In the genomic region with DNA sequence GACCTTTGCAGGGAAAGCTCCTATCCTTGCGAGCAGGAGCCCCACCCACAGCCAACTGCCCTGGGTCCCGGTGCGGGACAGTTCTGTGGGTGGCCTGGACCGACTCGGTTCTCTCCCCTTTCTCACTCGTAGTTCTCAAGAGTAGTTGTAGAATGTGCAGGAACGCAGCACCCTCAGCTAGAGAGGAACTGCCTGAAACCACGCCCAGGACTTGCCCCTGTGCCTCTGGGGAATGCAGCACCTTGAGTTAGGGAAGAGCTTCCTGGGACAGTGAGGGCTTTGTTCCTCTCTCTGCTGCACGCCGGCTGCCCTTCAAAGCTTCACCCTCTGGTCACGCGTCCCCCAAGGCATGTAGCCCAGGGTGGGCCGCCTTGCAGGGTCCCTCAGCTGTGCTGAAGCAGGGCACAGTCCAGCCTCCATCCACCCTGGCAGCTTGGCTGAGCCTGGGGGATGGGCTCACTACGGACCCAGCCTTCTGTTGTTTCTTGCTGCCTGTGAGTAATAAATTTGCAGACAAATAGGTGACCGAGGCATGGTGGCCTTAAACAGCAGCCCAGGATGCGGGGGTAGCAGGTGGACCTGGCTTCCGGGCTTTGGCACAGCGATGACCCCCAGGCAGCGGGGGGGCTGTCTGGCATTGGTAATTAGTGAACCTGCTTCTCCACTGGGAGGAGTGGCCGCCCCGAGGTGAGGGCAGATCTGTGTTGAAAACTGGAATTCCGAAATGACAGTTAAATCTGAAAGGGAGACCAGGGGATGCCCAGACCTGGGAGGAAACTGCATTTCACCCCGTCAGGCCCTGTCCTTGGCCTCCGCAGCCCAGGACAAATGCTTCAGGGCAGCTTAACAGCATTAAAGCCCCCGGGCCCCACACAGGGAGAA, we compare ENCODE assay signal across 13 cellular contexts.
DNase-seq lines count a peak whose midpoint lies in the region; ATAC-seq and TF ChIP-seq lines count a peak whose summit lies in the region.
"Had no signal": no experiment of that assay in that cellular context is flagged by ENCODE, and none has a peak within 500 bp of the region (broad histone marks: within the 10 kb centered on the region; RNA-seq: fewer than 3 reads in every experiment).

No MANE protein-coding gene starts in this region.

- peaks cover 19 to 27% (median 26%) of the 10 kb centered on the region in 3 donors for H3K4me1 Mint-ChIP-seq in naive B cell

- DNase-seq in HCT116 (ENCODE audit: low read depth, low spot score) (no peak), SW480 (ENCODE audit: low spot score) (peak; percentile 64), naive B cell (peak; percentile 11), cerebellar cortex (ENCODE audit: low spot score) (no peak), cerebellum (ENCODE audit: low spot score) (no peak), NCI-H1436 treated with DMSO at 0.1 percent for 48 hours (lab: John Stamatoyannopoulos, UW) (no peak), ACHN (no peak)
- DNase-seq: activated CD8-positive, alpha-beta memory T cell treated with anti-CD3 and anti-CD28 coated beads, Interleukin-2, amount 10 ng/mL, durations not matched to agents 7 days and 5 days; CD4-positive, alpha-beta memory T cell; esophagus squamous epithelium; NCI-H2171 treated with DMSO at 0.1 percent for 48 hours had no signal

- no peaks in the 10 kb centered on the region for H3K9me3 ChIP-seq in ES-I3 (ENCODE audit: control insufficient read depth, insufficient read depth, low read length)
- H3K9me3 ChIP-seq in HCT116 (ENCODE audit: control insufficient read depth in 1 of 2, insufficient read depth in 1 of 2, low read depth in 1 of 2, low read length in 2 of 2), result no peaks in the 10 kb centered on the region
- H3K9me3 ChIP-seq: esophagus squamous epithelium had no signal

- CTCF ChIA-PET in HCT116 (lab: Charles Lee), result interaction anchor here (0.8 kb wide), 2 partner anchors 58 to 86 kb away, joined by 3 read pairs; no protein-coding TSS in a partner anchor

- peak overlapping the region in 2 of 8 donors; percentile 39 to 76 for H3K4me3 Mint-ChIP-seq in naive B cell
- H3K4me3 Mint-ChIP-seq: activated CD8-positive, alpha-beta memory T cell treated with anti-CD3 and anti-CD28 coated beads, Interleukin-2, amount 10 ng/mL, durations not matched to agents 7 days and 5 days; CD4-positive, alpha-beta memory T cell had no signal

- peaks cover 0 to 2% (median 0%) of the 10 kb centered on the region in 7 donors for H3K9me3 Mint-ChIP-seq in naive B cell

- RAD21 ChIA-PET in HCT116 (lab: Charles Lee; ENCODE audit: low non-redundant PET in 1 of 2, low total read pairs in 2 of 2, uncharacterized antibody in 2 of 2, unreplicated experiment in 2 of 2), result no interaction called here

- no peaks in the 10 kb centered on the region for H3K79me2 ChIP-seq in HCT116 (ENCODE audit: insufficient read depth, low read length)

- TF ChIP-seq RAD21 in HCT116 (IDR thresholded peaks at IDR 0.05; ENCODE audit: low read depth), result no peak

- POLR2A ChIA-PET in HCT116 (lab: Charles Lee), result no interaction called here

- H3K9ac ChIP-seq in ES-I3 (ENCODE audit: low read depth, low read length) (peak overlapping the region; percentile 39; the same call in 1 of the 2 replicates), HCT116 (ENCODE audit: low read length) (peak overlapping the region; percentile 25)

- H3K4me3 ChIP-seq in HCT116 (replicated peaks in 1 of 2; ENCODE audit: low read depth in 1 of 2, low read length in 2 of 2), result peak overlapping the region in 1 of 2 experiments; percentile 41; a peak in 2 of 4 replicates
- H3K4me3 ChIP-seq: esophagus squamous epithelium had no signal

- H4K20me1 ChIP-seq in HCT116 (ENCODE audit: insufficient read depth), result no peaks in the 10 kb centered on the region

- H3K27ac Mint-ChIP-seq in naive B cell, result peak overlapping the region in 1 of 6 donors; percentile 42
- H3K27ac Mint-ChIP-seq: activated CD8-positive, alpha-beta memory T cell treated with anti-CD3 and anti-CD28 coated beads, Interleukin-2, amount 10 ng/mL, durations not matched to agents 7 days and 5 days; CD4-positive, alpha-beta memory T cell had no signal

- no peak for TF ChIP-seq CTCF in HCT116 (IDR thresholded peaks at IDR 0.05 in 2 of 3, conservative IDR thresholded peaks at IDR 0.05 in 1 of 3; ENCODE audit: borderline replicate concordance in 1 of 3, insufficient read depth in 1 of 3, low read depth in 2 of 3, low read length in 2 of 3)

- H2AFZ ChIP-seq in HCT116 (ENCODE audit: low read depth, low read length, poor library complexity, severe bottlenecking), result no peak overlapping the region

- H3K36me3 Mint-ChIP-seq in naive B cell, result no peaks in the 10 kb centered on the region
- H3K36me3 Mint-ChIP-seq: activated CD8-positive, alpha-beta memory T cell treated with anti-CD3 and anti-CD28 coated beads, Interleukin-2, amount 10 ng/mL, durations not matched to agents 7 days and 5 days; CD4-positive, alpha-beta memory T cell had no signal

- H3K36me3 ChIP-seq in ES-I3 (ENCODE audit: insufficient read depth, low read length) (no peaks in the 10 kb centered on the region), HCT116 (ENCODE audit: control insufficient read depth in 1 of 2, insufficient read depth in 2 of 2, low read length in 2 of 2) (no peaks in the 10 kb centered on the region)
- H3K36me3 ChIP-seq: esophagus squamous epithelium had no signal

- peaks cover 33% of the 10 kb centered on the region for H3K4me1 ChIP-seq in ES-I3 (ENCODE audit: insufficient read depth, low read length)
- H3K4me1 ChIP-seq in HCT116 (ENCODE audit: control insufficient read depth in 1 of 2, insufficient read depth in 2 of 2, low read length in 2 of 2), result peaks cover 9 to 14% of the 10 kb centered on the region in 2 experiments; a peak in 3 of 4 replicates

- no peak overlapping the region; the same call in 1 of the 2 replicates for H3K27ac ChIP-seq in HCT116 (ENCODE audit: low read depth, low read length)
- H3K27ac ChIP-seq: esophagus squamous epithelium had no signal

- no peaks in the 10 kb centered on the region for H3K27me3 ChIP-seq in HCT116 (ENCODE audit: insufficient read depth, low read length)

- in situ Hi-C loops in ACHN (cut with HindIII; ENCODE audit: low pct_ligation_motif_present, low pct_unique_long_range_greater_than_20kb, low sequenced_read_pairs), result no loop called here

- H3K4me2 ChIP-seq in HCT116 (ENCODE audit: low read length), result peak overlapping the region; percentile 69

- peaks cover 26 to 59% (median 38%) of the 10 kb centered on the region in 3 donors for H3K27me3 Mint-ChIP-seq in naive B cell

- no peaks in the 10 kb centered on the region for H3K9me2 ChIP-seq in HCT116 (ENCODE audit: insufficient read depth)

- ATAC-seq in HCT116, result peak; percentile 77
- ATAC-seq in naive B cell (ENCODE audit: low read depth in 2 of 2), result peak; percentile 48 to 75
- ATAC-seq: activated CD8-positive, alpha-beta memory T cell treated with anti-CD3 and anti-CD28 coated beads, Interleukin-2, amount 10 ng/mL, durations not matched to agents 7 days and 5 days; HepG2 had no signal

- no peak for TF ChIP-seq POLR2A in HCT116 (IDR thresholded peaks at IDR 0.05; ENCODE audit: borderline replicate concordance, extremely low read depth, insufficient read depth, insufficient read length)

- intact Hi-C loops in HCT116 (cut with micrococcal nuclease), result no loop called here

- BruUV-seq in HCT116 (replicated peaks; lab: Mats Ljungman, UMichigan), result no TSS peak

TF ChIP-seq in HCT116, 20 proteins besides CTCF, POLR2A, EP300 and RAD21:
- no peak for TF ChIP-seq TCF7L2 (IDR thresholded peaks at IDR 0.05; ENCODE audit: borderline replicate concordance, extremely low read depth, insufficient read depth, insufficient read length)
- no peak for TF ChIP-seq EZH2phosphoT487 (IDR thresholded peaks at IDR 0.05; ENCODE audit: borderline replicate concordance)
- no peak for TF ChIP-seq SP1 (IDR thresholded peaks at IDR 0.05; ENCODE audit: low read depth)
- TF ChIP-seq FOSL1 (IDR thresholded peaks at IDR 0.05; ENCODE audit: low read depth), result no peak
- no peak for TF ChIP-seq ZFX (IDR thresholded peaks at IDR 0.05)
- TF ChIP-seq EGR1 (IDR thresholded peaks at IDR 0.05; ENCODE audit: low read depth), result no peak

Comparison
In these comparisons a context has a peak if more than half of its experiments do, and no peak if none do; other contexts are left out.
1. DNase-seq: peak in SW480 (single experiment) and naive B cell (single experiment); none in HCT116 (single experiment), cerebellar cortex (single experiment), cerebellum (single experiment), NCI-H1436 treated with DMSO at 0.1 percent for 48 hours (single experiment) and ACHN (single experiment).